In the genomic region with DNA sequence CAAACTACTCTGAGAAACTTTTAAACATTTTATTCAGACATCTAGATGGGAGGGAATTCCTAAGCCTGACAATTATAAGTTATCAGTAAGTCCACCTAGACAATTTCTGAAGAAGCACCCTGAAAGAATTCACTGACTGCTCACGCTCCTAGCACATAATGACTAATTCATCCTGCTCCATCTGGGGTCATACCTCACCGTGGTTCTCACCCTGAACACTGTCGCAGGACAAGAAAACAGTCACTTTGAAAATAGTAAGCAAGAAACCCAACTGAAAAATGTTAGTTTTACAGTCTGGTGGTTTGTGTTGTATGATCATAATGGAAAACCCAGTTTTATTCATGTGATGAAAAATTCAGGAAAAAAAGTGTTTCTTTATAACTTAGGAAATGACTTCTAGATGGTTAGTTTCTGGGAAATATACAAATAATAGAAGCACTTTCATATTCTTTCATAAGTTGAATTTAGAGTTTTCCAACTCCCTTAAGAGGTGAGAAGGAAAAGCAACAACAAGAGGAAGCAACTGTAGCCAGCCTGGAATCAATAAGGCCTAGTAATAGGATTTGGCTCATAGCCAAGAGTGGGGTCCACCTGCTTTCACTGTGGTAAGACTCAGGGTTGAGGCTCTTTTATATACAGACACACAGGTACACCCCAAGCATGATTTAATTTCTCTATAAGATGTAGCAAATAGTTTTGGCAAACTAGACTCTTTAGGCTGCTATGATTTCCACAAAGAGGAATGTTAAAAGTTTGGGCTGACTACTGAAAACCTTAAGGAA, we compare ENCODE assay signal across 8 cellular contexts.
DNase-seq lines count a peak whose midpoint lies in the region; ATAC-seq, FAIRE-seq and TF ChIP-seq lines count a peak whose summit lies in the region.

No MANE protein-coding gene starts in this region.

- no peaks in the 10 kb centered on the region for H4K20me1 ChIP-seq in endothelial cell of umbilical vein (replicated peaks; ENCODE audit: control insufficient read depth, extremely low read depth, insufficient read depth, low read length)

- no peaks in the 10 kb centered on the region for H3K79me2 ChIP-seq in endothelial cell of umbilical vein (ENCODE audit: control insufficient read depth, insufficient read depth, low read length)

- BruUV-seq in endothelial cell of umbilical vein (replicated peaks; lab: Mats Ljungman, UMichigan): no TSS peak

- no peaks in the 10 kb centered on the region for H3K9me1 ChIP-seq in endothelial cell of umbilical vein (replicated peaks; ENCODE audit: control insufficient read depth, extremely low read depth, insufficient read depth, low read length)

- intact Hi-C loops in endothelial cell of umbilical vein (cut with micrococcal nuclease): no loop called here

- H3K9me3 Mint-ChIP-seq in WTC11: no peaks in the 10 kb centered on the region

- POLR2A ChIA-PET in endothelial cell of umbilical vein (lab: Charles Lee): no interaction called here
- POLR2A ChIA-PET in WTC11 (lab: Charles Lee): no interaction called here

- no peak overlapping the region for H3K4me2 ChIP-seq in endothelial cell of umbilical vein (ENCODE audit: insufficient read depth, low read length)

- H3K27ac ChIP-seq in endothelial cell of umbilical vein (ENCODE audit: insufficient read depth, low read depth, low read length): no peak overlapping the region

- H3K4me3 ChIP-seq in GM12865 (ENCODE audit: low read depth, low read length) (peak overlapping the region; percentile 20; the same call in 1 of the 2 replicates), endothelial cell of umbilical vein (replicated peaks in 1 of 3; ENCODE audit: insufficient read depth in 1 of 3, low read depth in 1 of 3, low read length in 3 of 3) (no peak overlapping the region)

- H3K36me3 ChIP-seq in endothelial cell of umbilical vein (ENCODE audit: control insufficient read depth in 2 of 2, extremely low read depth in 1 of 2, insufficient read depth in 2 of 2, low read length in 2 of 2): no peaks in the 10 kb centered on the region

- H3K4me3 Mint-ChIP-seq in WTC11: no peak overlapping the region

- DNase-seq in GM12865 (ENCODE audit: low read depth): peak; percentile 88
- peak; percentile 48 for DNase-seq in NCI-H226
- peak; percentile 59 for DNase-seq in endothelial cell of umbilical vein (ENCODE audit: low read depth, low spot score)
- DNase-seq in cortex of kidney (lab: John Stamatoyannopoulos, UW): no peak
- DNase-seq in cerebellar nuclear complex (lab: John Stamatoyannopoulos, UW): no peak
- DNase-seq in NCI-H526 (lab: John Stamatoyannopoulos, UW): no peak
- DNase-seq in WTC11 (ENCODE audit: low spot score): no peak

- TF ChIP-seq POLR2A in endothelial cell of umbilical vein (IDR thresholded peaks at IDR 0.05; ENCODE audit: low read depth, low read length): no peak

- CTCF ChIA-PET in endothelial cell of umbilical vein (lab: Charles Lee) (no interaction called here), WTC11 (lab: Charles Lee) (no interaction called here)

- peaks cover 68% of the 10 kb centered on the region for H3K4me1 Mint-ChIP-seq in WTC11

- dilution Hi-C loops in endothelial cell of umbilical vein (cut with MboI; ENCODE audit: extremely low pct_ligation_motif_present, low sequenced_read_pairs): no loop called here

- no peaks in the 10 kb centered on the region for H3K36me3 Mint-ChIP-seq in WTC11

- H2AFZ ChIP-seq in endothelial cell of umbilical vein (ENCODE audit: low read depth, low read length): no peak overlapping the region

- no peaks in the 10 kb centered on the region for H3K27me3 Mint-ChIP-seq in WTC11 (ENCODE audit: low read depth)

- no peak for FAIRE-seq in endothelial cell of umbilical vein (lab: Jason Lieb, UNC)

- H3K4me1 ChIP-seq in endothelial cell of umbilical vein (ENCODE audit: control insufficient read depth, extremely low read depth, insufficient read depth, low read length): peaks cover 31% of the 10 kb centered on the region

- peak; percentile 52 for ATAC-seq in GM21576 (IDR thresholded peaks at IDR 0.05; ENCODE audit: unreplicated experiment)
- ATAC-seq in WTC11: no peak

- H3K9me3 ChIP-seq in endothelial cell of umbilical vein (replicated peaks; ENCODE audit: control insufficient read depth, insufficient read depth, low read length): no peaks in the 10 kb centered on the region

- no peak for TF ChIP-seq CTCF in GM12865 (IDR thresholded peaks at IDR 0.05; ENCODE audit: insufficient read depth, low read depth, low read length, missing control alignments)
- TF ChIP-seq CTCF in endothelial cell of umbilical vein (IDR thresholded peaks at IDR 0.05; ENCODE audit: extremely low read depth in 1 of 2, insufficient read depth in 1 of 2, low read depth in 1 of 2, low read length in 2 of 2): no peak
- TF ChIP-seq CTCF in WTC11 (IDR thresholded peaks at IDR 0.05): no peak

- no peaks in the 10 kb centered on the region for H3K27me3 ChIP-seq in endothelial cell of umbilical vein (ENCODE audit: control insufficient read depth in 2 of 2, insufficient read depth in 2 of 2, low read length in 2 of 2)

- no peak overlapping the region for H3K9ac ChIP-seq in endothelial cell of umbilical vein (replicated peaks; ENCODE audit: extremely low read depth, insufficient read depth, low read length)

- H3K27ac Mint-ChIP-seq in WTC11: no peak overlapping the region; the same call in 1 of the 2 replicates

TF ChIP-seq in endothelial cell of umbilical vein, 7 proteins besides CTCF, POLR2A, EP300 and RAD21:
- TF ChIP-seq MYC (IDR thresholded peaks at IDR 0.05; ENCODE audit: low read depth, low read length): no peak
- no peak for TF ChIP-seq FOS (IDR thresholded peaks at IDR 0.05; ENCODE audit: borderline replicate concordance, insufficient read depth, low read length)
- no peak for TF ChIP-seq GATA2 (IDR thresholded peaks at IDR 0.05; ENCODE audit: insufficient read depth, insufficient read length, low read depth, low read length)
- TF ChIP-seq POLR2AphosphoS5 (IDR thresholded peaks at IDR 0.05; ENCODE audit: insufficient read depth, low read depth, low read length): no peak
- no peak for TF ChIP-seq JUN (IDR thresholded peaks at IDR 0.05; ENCODE audit: borderline replicate concordance, insufficient read depth, insufficient read length, low read depth)
- TF ChIP-seq EZH2 (IDR thresholded peaks at IDR 0.05; ENCODE audit: borderline replicate concordance, low read depth, low read length, severe bottlenecking): no peak
- TF ChIP-seq, protein P1, sequence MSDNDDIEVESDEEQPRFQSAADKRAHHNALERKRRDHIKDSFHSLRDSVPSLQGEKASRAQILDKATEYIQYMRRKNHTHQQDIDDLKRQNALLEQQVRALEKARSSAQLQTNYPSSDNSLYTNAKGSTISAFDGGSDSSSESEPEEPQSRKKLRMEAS (IDR thresholded peaks at IDR 0.05; ENCODE audit: insufficient read depth, insufficient read length): no peak

TF ChIP-seq in WTC11, 78 proteins besides CTCF, POLR2A, EP300 and RAD21:
- TF ChIP-seq EMX1 (CRISPR knock-in tag; IDR thresholded peaks at IDR 0.05) (no peak), NR2C2 (CRISPR knock-in tag; IDR thresholded peaks at IDR 0.05) (no peak), KAT7 (CRISPR knock-in tag; IDR thresholded peaks at IDR 0.05; ENCODE audit: borderline replicate concordance) (no peak), ATF1 (CRISPR knock-in tag; IDR thresholded peaks at IDR 0.05) (no peak), ZNF138 (CRISPR knock-in tag; conservative IDR thresholded peaks at IDR 0.05) (no peak)
- TF ChIP-seq, protein P2, sequence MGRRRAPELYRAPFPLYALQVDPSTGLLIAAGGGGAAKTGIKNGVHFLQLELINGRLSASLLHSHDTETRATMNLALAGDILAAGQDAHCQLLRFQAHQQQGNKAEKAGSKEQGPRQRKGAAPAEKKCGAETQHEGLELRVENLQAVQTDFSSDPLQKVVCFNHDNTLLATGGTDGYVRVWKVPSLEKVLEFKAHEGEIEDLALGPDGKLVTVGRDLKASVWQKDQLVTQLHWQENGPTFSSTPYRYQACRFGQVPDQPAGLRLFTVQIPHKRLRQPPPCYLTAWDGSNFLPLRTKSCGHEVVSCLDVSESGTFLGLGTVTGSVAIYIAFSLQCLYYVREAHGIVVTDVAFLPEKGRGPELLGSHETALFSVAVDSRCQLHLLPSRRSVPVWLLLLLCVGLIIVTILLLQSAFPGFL (CRISPR knock-in tag; IDR thresholded peaks at IDR 0.05; ENCODE audit: borderline replicate concordance): no peak
TF ChIP-seq in WTC11: peak in this region for 0.

Comparison
In these comparisons a context has a peak if more than half of its experiments do, and no peak if none do; other contexts are left out.
1. DNase-seq: peak in GM12865 (single experiment), NCI-H226 (single experiment) and endothelial cell of umbilical vein (single experiment); none in cortex of kidney (single experiment), cerebellar nuclear complex (0 of 2), NCI-H526 (0 of 2) and WTC11 (single experiment).